Comparison of ENCODE assay signal across 2 cellular contexts in the genomic region with DNA sequence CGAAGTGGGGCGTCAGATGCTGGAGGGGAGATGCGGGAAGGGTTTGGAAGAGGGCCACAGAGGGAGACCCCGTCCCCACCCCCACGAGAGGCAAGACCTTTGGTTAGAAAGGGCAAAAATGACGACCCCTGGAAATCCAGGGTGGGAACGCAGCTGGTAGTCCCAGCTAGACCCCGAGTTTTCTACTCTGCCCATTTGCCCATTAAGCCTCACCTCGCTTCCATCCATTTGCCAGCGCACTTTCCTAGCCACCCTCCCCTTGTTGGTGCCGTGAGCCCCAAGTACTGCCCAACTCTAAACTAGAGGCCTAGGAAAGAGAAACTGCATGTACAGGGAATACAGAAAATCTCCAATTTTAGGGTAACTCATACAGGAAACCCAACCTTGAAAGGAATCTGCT.
TF ChIP-seq lines count a peak whose summit lies in the region.

No MANE protein-coding gene starts in this region.

TF ChIP-seq in SK-N-SH, 30 proteins besides CTCF, POLR2A, EP300 and RAD21 (continued from another document):
- TF ChIP-seq, protein P1, sequence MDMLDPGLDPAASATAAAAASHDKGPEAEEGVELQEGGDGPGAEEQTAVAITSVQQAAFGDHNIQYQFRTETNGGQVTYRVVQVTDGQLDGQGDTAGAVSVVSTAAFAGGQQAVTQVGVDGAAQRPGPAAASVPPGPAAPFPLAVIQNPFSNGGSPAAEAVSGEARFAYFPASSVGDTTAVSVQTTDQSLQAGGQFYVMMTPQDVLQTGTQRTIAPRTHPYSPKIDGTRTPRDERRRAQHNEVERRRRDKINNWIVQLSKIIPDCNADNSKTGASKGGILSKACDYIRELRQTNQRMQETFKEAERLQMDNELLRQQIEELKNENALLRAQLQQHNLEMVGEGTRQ (IDR thresholded peaks at IDR 0.05; ENCODE audit: borderline replicate concordance, low read depth, low read length) = no peak
- TF ChIP-seq ELF1 (IDR thresholded peaks at IDR 0.05) (no peak), MXI1 (IDR thresholded peaks at IDR 0.05; ENCODE audit: low read depth, low read length) (no peak), EZH2phosphoT487 (IDR thresholded peaks at IDR 0.05; ENCODE audit: borderline replicate concordance, low read depth) (no peak), RXRA (IDR thresholded peaks at IDR 0.05; ENCODE audit: borderline replicate concordance, low read depth) (no peak), GABPA (IDR thresholded peaks at IDR 0.05; ENCODE audit: low read depth) (no peak), TAF1 (IDR thresholded peaks at IDR 0.05; ENCODE audit: borderline replicate concordance, low read depth, low read length) (no peak), SIN3A (IDR thresholded peaks at IDR 0.05; ENCODE audit: borderline replicate concordance, low read depth, low read length) (no peak), RCOR1 (IDR thresholded peaks at IDR 0.05; ENCODE audit: low read length) (no peak), TEAD4 (IDR thresholded peaks at IDR 0.05; ENCODE audit: borderline replicate concordance, insufficient read depth) (no peak), CHD2 (IDR thresholded peaks at IDR 0.05; ENCODE audit: low read length, partially characterized antibody) (no peak), NFIC (IDR thresholded peaks at IDR 0.05; ENCODE audit: borderline replicate concordance) (no peak), FOXM1 (IDR thresholded peaks at IDR 0.05; ENCODE audit: low read depth) (no peak), MEF2A (IDR thresholded peaks at IDR 0.05; ENCODE audit: borderline replicate concordance, low read depth) (no peak), YY1 (IDR thresholded peaks at IDR 0.05; ENCODE audit: low read depth) (no peak)
- TF ChIP-seq, protein P2, sequence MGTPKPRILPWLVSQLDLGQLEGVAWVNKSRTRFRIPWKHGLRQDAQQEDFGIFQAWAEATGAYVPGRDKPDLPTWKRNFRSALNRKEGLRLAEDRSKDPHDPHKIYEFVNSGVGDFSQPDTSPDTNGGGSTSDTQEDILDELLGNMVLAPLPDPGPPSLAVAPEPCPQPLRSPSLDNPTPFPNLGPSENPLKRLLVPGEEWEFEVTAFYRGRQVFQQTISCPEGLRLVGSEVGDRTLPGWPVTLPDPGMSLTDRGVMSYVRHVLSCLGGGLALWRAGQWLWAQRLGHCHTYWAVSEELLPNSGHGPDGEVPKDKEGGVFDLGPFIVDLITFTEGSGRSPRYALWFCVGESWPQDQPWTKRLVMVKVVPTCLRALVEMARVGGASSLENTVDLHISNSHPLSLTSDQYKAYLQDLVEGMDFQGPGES (IDR thresholded peaks at IDR 0.05; ENCODE audit: low read depth, low read length) = no peak
- TF ChIP-seq, protein P3, sequence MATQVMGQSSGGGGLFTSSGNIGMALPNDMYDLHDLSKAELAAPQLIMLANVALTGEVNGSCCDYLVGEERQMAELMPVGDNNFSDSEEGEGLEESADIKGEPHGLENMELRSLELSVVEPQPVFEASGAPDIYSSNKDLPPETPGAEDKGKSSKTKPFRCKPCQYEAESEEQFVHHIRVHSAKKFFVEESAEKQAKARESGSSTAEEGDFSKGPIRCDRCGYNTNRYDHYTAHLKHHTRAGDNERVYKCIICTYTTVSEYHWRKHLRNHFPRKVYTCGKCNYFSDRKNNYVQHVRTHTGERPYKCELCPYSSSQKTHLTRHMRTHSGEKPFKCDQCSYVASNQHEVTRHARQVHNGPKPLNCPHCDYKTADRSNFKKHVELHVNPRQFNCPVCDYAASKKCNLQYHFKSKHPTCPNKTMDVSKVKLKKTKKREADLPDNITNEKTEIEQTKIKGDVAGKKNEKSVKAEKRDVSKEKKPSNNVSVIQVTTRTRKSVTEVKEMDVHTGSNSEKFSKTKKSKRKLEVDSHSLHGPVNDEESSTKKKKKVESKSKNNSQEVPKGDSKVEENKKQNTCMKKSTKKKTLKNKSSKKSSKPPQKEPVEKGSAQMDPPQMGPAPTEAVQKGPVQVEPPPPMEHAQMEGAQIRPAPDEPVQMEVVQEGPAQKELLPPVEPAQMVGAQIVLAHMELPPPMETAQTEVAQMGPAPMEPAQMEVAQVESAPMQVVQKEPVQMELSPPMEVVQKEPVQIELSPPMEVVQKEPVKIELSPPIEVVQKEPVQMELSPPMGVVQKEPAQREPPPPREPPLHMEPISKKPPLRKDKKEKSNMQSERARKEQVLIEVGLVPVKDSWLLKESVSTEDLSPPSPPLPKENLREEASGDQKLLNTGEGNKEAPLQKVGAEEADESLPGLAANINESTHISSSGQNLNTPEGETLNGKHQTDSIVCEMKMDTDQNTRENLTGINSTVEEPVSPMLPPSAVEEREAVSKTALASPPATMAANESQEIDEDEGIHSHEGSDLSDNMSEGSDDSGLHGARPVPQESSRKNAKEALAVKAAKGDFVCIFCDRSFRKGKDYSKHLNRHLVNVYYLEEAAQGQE (IDR thresholded peaks at IDR 0.05; ENCODE audit: low read depth, low read length) = no peak
- TF ChIP-seq, protein P4, sequence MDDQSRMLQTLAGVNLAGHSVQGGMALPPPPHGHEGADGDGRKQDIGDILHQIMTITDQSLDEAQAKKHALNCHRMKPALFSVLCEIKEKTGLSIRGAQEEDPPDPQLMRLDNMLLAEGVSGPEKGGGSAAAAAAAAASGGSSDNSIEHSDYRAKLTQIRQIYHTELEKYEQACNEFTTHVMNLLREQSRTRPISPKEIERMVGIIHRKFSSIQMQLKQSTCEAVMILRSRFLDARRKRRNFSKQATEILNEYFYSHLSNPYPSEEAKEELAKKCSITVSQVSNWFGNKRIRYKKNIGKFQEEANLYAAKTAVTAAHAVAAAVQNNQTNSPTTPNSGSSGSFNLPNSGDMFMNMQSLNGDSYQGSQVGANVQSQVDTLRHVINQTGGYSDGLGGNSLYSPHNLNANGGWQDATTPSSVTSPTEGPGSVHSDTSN (IDR thresholded peaks at IDR 0.05) = no peak

TF ChIP-seq in SK-N-SH treated with all-trans-retinoic acid at 6 μM for 48 hours, 23 proteins besides CTCF, POLR2A, EP300 and RAD21 (continued from another document):
- TF ChIP-seq TCF4 (CRISPR knock-in tag; IDR thresholded peaks at IDR 0.05; ENCODE audit: borderline replicate concordance) (no peak), SNAI2 (CRISPR knock-in tag; IDR thresholded peaks at IDR 0.05) (no peak), PPARA (CRISPR knock-in tag; IDR thresholded peaks at IDR 0.05; ENCODE audit: borderline replicate concordance) (no peak), ZNF8 (CRISPR knock-in tag; IDR thresholded peaks at IDR 0.05) (no peak), GLIS3 (CRISPR knock-in tag; IDR thresholded peaks at IDR 0.05) (no peak), ZFP3 (CRISPR knock-in tag; IDR thresholded peaks at IDR 0.05) (no peak), OSR1 (CRISPR knock-in tag; IDR thresholded peaks at IDR 0.05) (no peak), RARB (CRISPR knock-in tag; IDR thresholded peaks at IDR 0.05) (no peak), ZFP30 (CRISPR knock-in tag; IDR thresholded peaks at IDR 0.05) (no peak), TOX (CRISPR knock-in tag; IDR thresholded peaks at IDR 0.05; ENCODE audit: borderline replicate concordance) (no peak), ISL1 (CRISPR knock-in tag; IDR thresholded peaks at IDR 0.05) (no peak), ESRRG (CRISPR knock-in tag; IDR thresholded peaks at IDR 0.05) (no peak), ZC3H10 (CRISPR knock-in tag; IDR thresholded peaks at IDR 0.05) (no peak)
- TF ChIP-seq, protein P5, sequence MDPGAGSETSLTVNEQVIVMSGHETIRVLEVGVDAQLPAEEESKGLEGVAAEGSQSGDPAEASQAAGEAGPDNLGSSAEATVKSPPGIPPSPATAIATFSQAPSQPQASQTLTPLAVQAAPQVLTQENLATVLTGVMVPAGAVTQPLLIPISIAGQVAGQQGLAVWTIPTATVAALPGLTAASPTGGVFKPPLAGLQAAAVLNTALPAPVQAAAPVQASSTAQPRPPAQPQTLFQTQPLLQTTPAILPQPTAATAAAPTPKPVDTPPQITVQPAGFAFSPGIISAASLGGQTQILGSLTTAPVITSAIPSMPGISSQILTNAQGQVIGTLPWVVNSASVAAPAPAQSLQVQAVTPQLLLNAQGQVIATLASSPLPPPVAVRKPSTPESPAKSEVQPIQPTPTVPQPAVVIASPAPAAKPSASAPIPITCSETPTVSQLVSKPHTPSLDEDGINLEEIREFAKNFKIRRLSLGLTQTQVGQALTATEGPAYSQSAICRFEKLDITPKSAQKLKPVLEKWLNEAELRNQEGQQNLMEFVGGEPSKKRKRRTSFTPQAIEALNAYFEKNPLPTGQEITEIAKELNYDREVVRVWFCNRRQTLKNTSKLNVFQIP (CRISPR knock-in tag; IDR thresholded peaks at IDR 0.05; ENCODE audit: borderline replicate concordance, low read depth) = no peak
- TF ChIP-seq, protein P6, sequence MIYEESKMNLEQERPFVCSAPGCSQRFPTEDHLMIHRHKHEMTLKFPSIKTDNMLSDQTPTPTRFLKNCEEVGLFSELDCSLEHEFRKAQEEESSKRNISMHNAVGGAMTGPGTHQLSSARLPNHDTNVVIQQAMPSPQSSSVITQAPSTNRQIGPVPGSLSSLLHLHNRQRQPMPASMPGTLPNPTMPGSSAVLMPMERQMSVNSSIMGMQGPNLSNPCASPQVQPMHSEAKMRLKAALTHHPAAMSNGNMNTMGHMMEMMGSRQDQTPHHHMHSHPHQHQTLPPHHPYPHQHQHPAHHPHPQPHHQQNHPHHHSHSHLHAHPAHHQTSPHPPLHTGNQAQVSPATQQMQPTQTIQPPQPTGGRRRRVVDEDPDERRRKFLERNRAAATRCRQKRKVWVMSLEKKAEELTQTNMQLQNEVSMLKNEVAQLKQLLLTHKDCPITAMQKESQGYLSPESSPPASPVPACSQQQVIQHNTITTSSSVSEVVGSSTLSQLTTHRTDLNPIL (CRISPR knock-in tag; IDR thresholded peaks at IDR 0.05; ENCODE audit: low read depth) = no peak
TF ChIP-seq in SK-N-SH treated with all-trans-retinoic acid at 6 μM for 48 hours: peak in this region for 0.
